In the genomic region with DNA sequence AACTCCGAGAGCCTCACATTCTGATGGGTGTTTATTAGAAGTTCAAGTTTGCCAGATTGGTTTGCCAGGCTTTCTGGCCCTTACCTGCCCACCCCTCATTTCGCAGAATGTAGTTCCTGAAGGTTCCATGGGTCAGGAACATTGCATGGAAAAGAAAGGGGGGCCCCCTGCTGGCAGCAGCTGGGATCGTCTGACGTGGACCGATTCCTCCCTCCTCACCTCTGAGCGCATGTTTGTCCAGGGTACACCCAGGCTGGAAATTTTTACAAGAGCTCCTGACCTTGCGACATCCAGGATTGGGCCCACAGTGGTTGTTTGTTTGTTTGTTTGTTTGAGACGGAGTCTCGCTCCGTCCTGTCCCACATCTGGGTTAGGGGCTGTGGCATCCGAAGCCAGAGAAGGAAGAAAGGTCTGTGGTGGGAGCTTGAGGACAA, we compare ENCODE assay signal across 8 cellular contexts.
DNase-seq lines count a peak whose midpoint lies in the region; ATAC-seq, FAIRE-seq and TF ChIP-seq lines count a peak whose summit lies in the region.

No MANE protein-coding gene starts in this region.

- no peak overlapping the region for H3K4me3 ChIP-seq in pancreas

- H3K36me3 Mint-ChIP-seq in activated naive CD4-positive, alpha-beta T cell treated with anti-CD3 and anti-CD28 coated beads for 36 hours (ENCODE audit: low read depth) = no peaks in the 10 kb centered on the region

- TF ChIP-seq CTCF in pancreas (IDR thresholded peaks at IDR 0.05) = peak; percentile 79 to 92 (median 87)

- ATAC-seq in pancreas = peak; percentile 88 to 97 (median 93)
- no peak for ATAC-seq in HG03378 (IDR thresholded peaks at IDR 0.05; ENCODE audit: unreplicated experiment)
- ATAC-seq in HG03460 (IDR thresholded peaks at IDR 0.05; ENCODE audit: unreplicated experiment) = no peak

- no peak overlapping the region for H3K27ac Mint-ChIP-seq in activated naive CD4-positive, alpha-beta T cell treated with anti-CD3 and anti-CD28 coated beads for 36 hours

- H3K4me1 Mint-ChIP-seq in activated naive CD4-positive, alpha-beta T cell treated with anti-CD3 and anti-CD28 coated beads for 36 hours (ENCODE audit: low read depth) = no peaks in the 10 kb centered on the region

- no peak overlapping the region for H3K4me3 Mint-ChIP-seq in activated naive CD4-positive, alpha-beta T cell treated with anti-CD3 and anti-CD28 coated beads for 36 hours

- H3K27me3 Mint-ChIP-seq in activated naive CD4-positive, alpha-beta T cell treated with anti-CD3 and anti-CD28 coated beads for 36 hours (ENCODE audit: low read depth) = no peaks in the 10 kb centered on the region

- H3K9me3 Mint-ChIP-seq in activated naive CD4-positive, alpha-beta T cell treated with anti-CD3 and anti-CD28 coated beads for 36 hours = no peaks in the 10 kb centered on the region

- no peaks in the 10 kb centered on the region for H3K36me3 ChIP-seq in pancreas

- no peak for FAIRE-seq in pancreas (lab: Jason Lieb, UNC)

- H3K27ac ChIP-seq in pancreas = no peak overlapping the region

- H3K9me3 ChIP-seq in pancreas = no peaks in the 10 kb centered on the region

- no peaks in the 10 kb centered on the region for H3K27me3 ChIP-seq in pancreas

- 29 to 38% methylated on average over 11 of the region's 11 CpGs for WGBS in pancreas, 2 donors

- H3K4me1 ChIP-seq in pancreas = no peaks in the 10 kb centered on the region

- intact Hi-C loops in activated naive CD4-positive, alpha-beta T cell treated with anti-CD3 and anti-CD28 coated beads for 36 hours (cut with micrococcal nuclease) = loop anchor here (5.0 kb wide), 2 partner anchors 100 to 250 kb away; no protein-coding TSS in a partner anchor
- intact Hi-C loops in pancreas (cut with DNase I) = loop anchor here in 1 of 3 donors (5.0 to 10.0 kb wide), 3 partner anchors 57 to 193 kb away; no protein-coding TSS in a partner anchor

- DNase-seq in NOMO-1 treated with DMSO at 0.1 percent for 48 hours (lab: John Stamatoyannopoulos, UW; ENCODE audit: unreplicated experiment) (peak; percentile 1), NOMO-1 treated with dmso at 0.1 percent for 144 hours (lab: John Stamatoyannopoulos, UW; ENCODE audit: unreplicated experiment) (no peak), NCI-H1930 (lab: John Stamatoyannopoulos, UW) (peak; percentile 2 to 13), germinal center (ENCODE audit: low spot score) (peak; percentile 48), pancreas (peak; percentile 50 to 94 (median 78))
- peak; percentile 62 for DNase-seq in activated naive CD4-positive, alpha-beta T cell treated with anti-CD3 and anti-CD28 coated beads for 36 hours

- CTCF ChIA-PET in activated naive CD4-positive, alpha-beta T cell treated with anti-CD3 and anti-CD28 coated beads for 36 hours (lab: Charles Lee) = interaction anchor here (0.6 to 2.1 kb wide), 14 partner anchors 8 to 1368 kb away, joined by 3 to 5 read pairs (median 3); no protein-coding TSS in a partner anchor

Comparison
In these comparisons a context has a peak if more than half of its experiments do, and no peak if none do; other contexts are left out.
1. ATAC-seq: peak in pancreas (4 of 4); none in HG03378 (single experiment) and HG03460 (single experiment).